In the genomic region with DNA sequence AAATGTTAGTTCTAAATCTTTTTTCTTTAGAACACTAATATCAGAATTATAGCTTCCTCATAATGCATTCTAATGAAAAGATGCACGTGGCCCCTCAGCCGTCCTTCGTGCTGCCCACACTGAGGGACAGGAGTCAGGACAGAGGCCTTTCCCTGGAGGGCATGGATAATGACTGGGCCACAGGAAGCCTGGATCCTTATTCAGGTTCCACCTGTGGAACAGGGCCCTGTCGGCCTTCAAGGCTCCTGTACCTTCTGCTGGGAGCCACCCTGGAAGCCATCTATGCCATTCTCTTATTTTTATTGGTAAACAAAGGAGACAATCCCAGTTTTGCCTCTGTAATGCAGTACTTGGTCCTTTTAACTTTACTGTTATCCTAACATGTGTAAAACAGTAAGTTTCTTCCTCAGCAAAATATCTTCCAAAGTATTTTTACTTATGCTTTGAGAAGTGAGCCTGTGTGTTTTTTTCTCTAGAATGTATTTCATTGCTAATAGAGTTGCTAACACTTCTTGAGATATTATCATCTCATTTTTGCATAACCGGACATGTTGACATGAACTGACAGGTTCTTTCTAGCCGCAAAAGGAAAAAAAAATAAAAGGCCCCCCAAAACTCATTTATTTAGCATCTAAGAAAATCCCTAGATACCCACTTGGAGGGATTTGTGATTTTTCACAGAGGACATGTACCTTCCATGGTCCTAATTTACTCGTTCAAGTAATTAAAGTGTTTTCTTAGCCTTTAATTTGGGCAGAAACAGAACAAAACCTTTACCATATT, we compare ENCODE assay signal across 1 cellular context.
TF ChIP-seq lines count a peak whose summit lies in the region.

No MANE protein-coding gene starts in this region.

TF ChIP-seq in GM12878, 131 proteins besides CTCF, POLR2A, EP300 and RAD21 (continues in another document):
- TF ChIP-seq MTA3 (IDR thresholded peaks at IDR 0.05; ENCODE audit: borderline replicate concordance, low read length), result peak; percentile 39; the same call in 1 of the 2 replicates
- TF ChIP-seq, protein P1, sequence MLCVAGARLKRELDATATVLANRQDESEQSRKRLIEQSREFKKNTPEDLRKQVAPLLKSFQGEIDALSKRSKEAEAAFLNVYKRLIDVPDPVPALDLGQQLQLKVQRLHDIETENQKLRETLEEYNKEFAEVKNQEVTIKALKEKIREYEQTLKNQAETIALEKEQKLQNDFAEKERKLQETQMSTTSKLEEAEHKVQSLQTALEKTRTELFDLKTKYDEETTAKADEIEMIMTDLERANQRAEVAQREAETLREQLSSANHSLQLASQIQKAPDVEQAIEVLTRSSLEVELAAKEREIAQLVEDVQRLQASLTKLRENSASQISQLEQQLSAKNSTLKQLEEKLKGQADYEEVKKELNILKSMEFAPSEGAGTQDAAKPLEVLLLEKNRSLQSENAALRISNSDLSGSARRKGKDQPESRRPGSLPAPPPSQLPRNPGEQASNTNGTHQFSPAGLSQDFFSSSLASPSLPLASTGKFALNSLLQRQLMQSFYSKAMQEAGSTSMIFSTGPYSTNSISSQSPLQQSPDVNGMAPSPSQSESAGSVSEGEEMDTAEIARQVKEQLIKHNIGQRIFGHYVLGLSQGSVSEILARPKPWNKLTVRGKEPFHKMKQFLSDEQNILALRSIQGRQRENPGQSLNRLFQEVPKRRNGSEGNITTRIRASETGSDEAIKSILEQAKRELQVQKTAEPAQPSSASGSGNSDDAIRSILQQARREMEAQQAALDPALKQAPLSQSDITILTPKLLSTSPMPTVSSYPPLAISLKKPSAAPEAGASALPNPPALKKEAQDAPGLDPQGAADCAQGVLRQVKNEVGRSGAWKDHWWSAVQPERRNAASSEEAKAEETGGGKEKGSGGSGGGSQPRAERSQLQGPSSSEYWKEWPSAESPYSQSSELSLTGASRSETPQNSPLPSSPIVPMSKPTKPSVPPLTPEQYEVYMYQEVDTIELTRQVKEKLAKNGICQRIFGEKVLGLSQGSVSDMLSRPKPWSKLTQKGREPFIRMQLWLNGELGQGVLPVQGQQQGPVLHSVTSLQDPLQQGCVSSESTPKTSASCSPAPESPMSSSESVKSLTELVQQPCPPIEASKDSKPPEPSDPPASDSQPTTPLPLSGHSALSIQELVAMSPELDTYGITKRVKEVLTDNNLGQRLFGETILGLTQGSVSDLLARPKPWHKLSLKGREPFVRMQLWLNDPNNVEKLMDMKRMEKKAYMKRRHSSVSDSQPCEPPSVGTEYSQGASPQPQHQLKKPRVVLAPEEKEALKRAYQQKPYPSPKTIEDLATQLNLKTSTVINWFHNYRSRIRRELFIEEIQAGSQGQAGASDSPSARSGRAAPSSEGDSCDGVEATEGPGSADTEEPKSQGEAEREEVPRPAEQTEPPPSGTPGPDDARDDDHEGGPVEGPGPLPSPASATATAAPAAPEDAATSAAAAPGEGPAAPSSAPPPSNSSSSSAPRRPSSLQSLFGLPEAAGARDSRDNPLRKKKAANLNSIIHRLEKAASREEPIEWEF (IDR thresholded peaks at IDR 0.05; ENCODE audit: insufficient replicate concordance, low read depth, low read length), result peak; percentile 66
- no peak for TF ChIP-seq FOXM1 (IDR thresholded peaks at IDR 0.05; ENCODE audit: low read depth, low read length)
- peak; percentile 67 for TF ChIP-seq MXI1 (IDR thresholded peaks at IDR 0.05; ENCODE audit: low read depth, low read length)
- TF ChIP-seq SMAD1 (IDR thresholded peaks at IDR 0.05; ENCODE audit: low read depth, partially characterized antibody), result peak; percentile 12
- peak; percentile 65 for TF ChIP-seq PKNOX1 (IDR thresholded peaks at IDR 0.05)
- TF ChIP-seq MAX (IDR thresholded peaks at IDR 0.05; ENCODE audit: low read depth, low read length), result no peak
- TF ChIP-seq POU2F2 (IDR thresholded peaks at IDR 0.05; ENCODE audit: borderline replicate concordance, low read depth, low read length), result peak; percentile 61; the same call in 1 of the 3 replicates
- TF ChIP-seq SRF (IDR thresholded peaks at IDR 0.05; ENCODE audit: low read depth in 2 of 2, low read length in 2 of 2), result no peak
- no peak for TF ChIP-seq ZNF274 (IDR thresholded peaks at IDR 0.05; ENCODE audit: insufficient read depth, insufficient read length)
- TF ChIP-seq CHD1 (IDR thresholded peaks at IDR 0.05; ENCODE audit: low read depth, low read length), result peak; percentile 87; the same call in 1 of the 2 replicates
- no peak for TF ChIP-seq SMC3 (IDR thresholded peaks at IDR 0.05; ENCODE audit: borderline replicate concordance, low read length)
- TF ChIP-seq ZNF592 (IDR thresholded peaks at IDR 0.05), result 0 out of 2 replicates have a peak, but pooled peaks have one; percentile 59
- TF ChIP-seq ATF3 (IDR thresholded peaks at IDR 0.05; ENCODE audit: borderline replicate concordance, extremely low read depth, low read depth, low read length), result no peak
- 0 out of 2 replicates have a peak, but pooled peaks have one; percentile 59 for TF ChIP-seq BACH1 (IDR thresholded peaks at IDR 0.05; ENCODE audit: borderline replicate concordance)
- no peak for TF ChIP-seq TCF7 (IDR thresholded peaks at IDR 0.05; ENCODE audit: borderline replicate concordance)
- peak; percentile 46 for TF ChIP-seq ZBTB11 (CRISPR knock-in tag; IDR thresholded peaks at IDR 0.05)
- 0 out of 2 replicates have a peak, but pooled peaks have one; percentile 40 for TF ChIP-seq IKZF1 (conservative IDR thresholded peaks at IDR 0.05)
- TF ChIP-seq CEBPB (IDR thresholded peaks at IDR 0.05; ENCODE audit: borderline replicate concordance in 1 of 2, low read depth in 2 of 2, low read length in 2 of 2), result no peak
- TF ChIP-seq, protein P2, sequence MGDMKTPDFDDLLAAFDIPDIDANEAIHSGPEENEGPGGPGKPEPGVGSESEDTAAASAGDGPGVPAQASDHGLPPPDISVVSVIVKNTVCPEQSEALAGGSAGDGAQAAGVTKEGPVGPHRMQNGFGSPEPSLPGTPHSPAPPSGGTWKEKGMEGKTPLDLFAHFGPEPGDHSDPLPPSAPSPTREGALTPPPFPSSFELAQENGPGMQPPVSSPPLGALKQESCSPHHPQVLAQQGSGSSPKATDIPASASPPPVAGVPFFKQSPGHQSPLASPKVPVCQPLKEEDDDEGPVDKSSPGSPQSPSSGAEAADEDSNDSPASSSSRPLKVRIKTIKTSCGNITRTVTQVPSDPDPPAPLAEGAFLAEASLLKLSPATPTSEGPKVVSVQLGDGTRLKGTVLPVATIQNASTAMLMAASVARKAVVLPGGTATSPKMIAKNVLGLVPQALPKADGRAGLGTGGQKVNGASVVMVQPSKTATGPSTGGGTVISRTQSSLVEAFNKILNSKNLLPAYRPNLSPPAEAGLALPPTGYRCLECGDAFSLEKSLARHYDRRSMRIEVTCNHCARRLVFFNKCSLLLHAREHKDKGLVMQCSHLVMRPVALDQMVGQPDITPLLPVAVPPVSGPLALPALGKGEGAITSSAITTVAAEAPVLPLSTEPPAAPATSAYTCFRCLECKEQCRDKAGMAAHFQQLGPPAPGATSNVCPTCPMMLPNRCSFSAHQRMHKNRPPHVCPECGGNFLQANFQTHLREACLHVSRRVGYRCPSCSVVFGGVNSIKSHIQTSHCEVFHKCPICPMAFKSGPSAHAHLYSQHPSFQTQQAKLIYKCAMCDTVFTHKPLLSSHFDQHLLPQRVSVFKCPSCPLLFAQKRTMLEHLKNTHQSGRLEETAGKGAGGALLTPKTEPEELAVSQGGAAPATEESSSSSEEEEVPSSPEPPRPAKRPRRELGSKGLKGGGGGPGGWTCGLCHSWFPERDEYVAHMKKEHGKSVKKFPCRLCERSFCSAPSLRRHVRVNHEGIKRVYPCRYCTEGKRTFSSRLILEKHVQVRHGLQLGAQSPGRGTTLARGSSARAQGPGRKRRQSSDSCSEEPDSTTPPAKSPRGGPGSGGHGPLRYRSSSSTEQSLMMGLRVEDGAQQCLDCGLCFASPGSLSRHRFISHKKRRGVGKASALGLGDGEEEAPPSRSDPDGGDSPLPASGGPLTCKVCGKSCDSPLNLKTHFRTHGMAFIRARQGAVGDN (IDR thresholded peaks at IDR 0.05), result 0 out of 2 replicates have a peak, but pooled peaks have one; percentile 29
- peak; percentile 65 for TF ChIP-seq RUNX3 (IDR thresholded peaks at IDR 0.05; ENCODE audit: low read length)
- TF ChIP-seq BRCA1 (IDR thresholded peaks at IDR 0.05; ENCODE audit: low read depth, low read length), result no peak
- peak; percentile 73 for TF ChIP-seq ZNF384 (IDR thresholded peaks at IDR 0.05; ENCODE audit: borderline replicate concordance, low read depth, low read length)
- no peak for TF ChIP-seq PAX8 (IDR thresholded peaks at IDR 0.05)
- peak; percentile 79 for TF ChIP-seq POLR2AphosphoS5 (IDR thresholded peaks at IDR 0.05; ENCODE audit: low read length)
- no peak for TF ChIP-seq SP1 (IDR thresholded peaks at IDR 0.05; ENCODE audit: low read depth, low read length)
- peak; percentile 13; the same call in 1 of the 2 replicates for TF ChIP-seq ZBTB4 (CRISPR knock-in tag; IDR thresholded peaks at IDR 0.05)
